25 cellular contexts compared by ENCODE assay signal in the genomic region with DNA sequence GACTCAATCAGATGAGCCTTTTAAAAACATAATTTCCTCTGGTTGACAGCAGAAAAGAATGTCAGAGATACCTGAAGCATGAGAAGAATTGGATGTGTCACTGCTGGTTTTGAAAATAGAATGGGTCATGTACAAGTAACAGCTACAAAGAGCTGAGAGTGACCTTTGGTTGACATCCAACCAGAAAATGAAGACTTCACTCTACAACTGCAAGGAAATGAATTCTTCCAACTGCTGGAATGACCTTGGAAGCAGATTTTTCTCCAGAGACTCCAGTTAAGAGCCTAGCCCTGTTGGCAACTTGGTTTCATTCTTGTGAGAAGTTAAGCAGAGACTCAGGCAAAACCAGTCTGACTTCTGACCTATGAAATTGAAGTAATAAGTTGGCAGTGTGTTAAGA.
A peak's percentile ranks its signal among the peaks of the same experiment; 100 is the strongest.
DNase-seq lines count a peak whose midpoint lies in the region; ATAC-seq and TF ChIP-seq lines count a peak whose summit lies in the region.
"Had no signal": no experiment of that assay in that cellular context is flagged by ENCODE, and none has a peak within 500 bp of the region (broad histone marks: within the 10 kb centered on the region; RNA-seq: fewer than 3 reads in every experiment).

No MANE protein-coding gene starts in this region.

- no peak overlapping the region for H2AFZ ChIP-seq in IMR-90 (replicated peaks; ENCODE audit: low read length, poor library complexity)

- H2BK5ac ChIP-seq in IMR-90 (ENCODE audit: low read depth, low read length, poor library complexity, severe bottlenecking), result peak overlapping the region; percentile 46

- H3K4me2 ChIP-seq in IMR-90 (ENCODE audit: low read depth, low read length), result no peak overlapping the region; the same call in 1 of the 2 replicates
- H3K4me2 ChIP-seq: SK-N-SH had no signal

- no peak overlapping the region for H3K56ac ChIP-seq in IMR-90 (ENCODE audit: extremely low read depth, insufficient read depth, low read length)

- DNase-seq in BJ (ENCODE audit: low read depth) (peak; percentile 26), IMR-90 (peak; percentile 52), epithelial cell of prostate (ENCODE audit: low read depth, low spot score) (no peak), myocyte (ENCODE audit: low read depth) (peak; percentile 24), pons (ENCODE audit: low spot score) (no peak), COLO668 (lab: John Stamatoyannopoulos, UW; ENCODE audit: unreplicated experiment) (no peak), T-helper 17 cell (no peak)
- DNase-seq: central memory CD4-positive, alpha-beta T cell; DMS153; GOT3; left colon; MG63; mucosa of descending colon; NCI-H1694; NCI-H2227 treated with DMSO at 0.1 percent for 48 hours; Peyer's patch; SK-N-SH; stomach; upper lobe of right lung had no signal

- intact Hi-C loops in IMR-90 (cut with micrococcal nuclease), result no loop called here

- no peaks in the 10 kb centered on the region for H3K79me1 ChIP-seq in IMR-90 (ENCODE audit: low read depth in 1 of 2, low read length in 2 of 2)

- H3K14ac ChIP-seq in IMR-90 (replicated peaks; ENCODE audit: low read depth, low read length), result peak overlapping the region; percentile 5; the same call in 1 of the 2 replicates

- in situ Hi-C loops in IMR-90 (cut with MboI; ENCODE audit: low sequenced_read_pairs), result loop anchor here (25.0 kb wide), 1 partner anchor 386 kb away; no protein-coding TSS in a partner anchor

- H4K5ac ChIP-seq in IMR-90 (ENCODE audit: low read depth, low read length), result no peak overlapping the region

- H3K4me3 Mint-ChIP-seq in T-helper 17 cell, result no peak overlapping the region
- H3K4me3 Mint-ChIP-seq: activated naive CD8-positive, alpha-beta T cell; B cell had no signal

- CTCF ChIA-PET in BJ (lab: Yijun Ruan, JAX), result no interaction called here
- CTCF ChIA-PET in IMR-90 (lab: Yijun Ruan, JAX), result no interaction called here

- dilution Hi-C loops in IMR-90 (cut with HindIII; ENCODE audit: low sequenced_read_pairs, unreplicated experiment), result no loop called here

- no TSS peak for BruUV-seq in IMR-90 (replicated peaks; lab: Mats Ljungman, UMichigan)

- H3K27ac ChIP-seq in IMR-90 (ENCODE audit: insufficient read depth, low read length) (no peak overlapping the region), epithelial cell of prostate (peak overlapping the region; percentile 51)
- H3K27ac ChIP-seq: Peyer's patch, right atrium auricular region, stomach, upper lobe of right lung had no signal

- no peak overlapping the region for H2AK5ac ChIP-seq in IMR-90 (ENCODE audit: low read depth, low read length)

- no peak for TF ChIP-seq RAD21 in IMR-90 (IDR thresholded peaks at IDR 0.05; ENCODE audit: low read length)

- H2AK9ac ChIP-seq in IMR-90 (replicated peaks; ENCODE audit: low read depth, low read length, poor library complexity), result no peak overlapping the region

- no peaks in the 10 kb centered on the region for H3K4me1 Mint-ChIP-seq in T-helper 17 cell
- H3K4me1 Mint-ChIP-seq: B cell had no signal

- H3K9me3 ChIP-seq in IMR-90 (ENCODE audit: control insufficient read depth, insufficient read depth, low read length) (peaks cover 3% of the 10 kb centered on the region), T-helper 17 cell (ENCODE audit: control insufficient read depth, low read length, poor library complexity, severe bottlenecking) (no peaks in the 10 kb centered on the region)
- H3K9me3 ChIP-seq: Peyer's patch, SK-N-SH, upper lobe of right lung had no signal

- no peak overlapping the region for H3K9ac ChIP-seq in IMR-90 (ENCODE audit: low read depth, low read length)
- H3K9ac ChIP-seq: SK-N-SH had no signal

- H3K23ac ChIP-seq in IMR-90 (ENCODE audit: low read depth, low read length), result no peak overlapping the region

- no peaks in the 10 kb centered on the region for H3K27me3 Mint-ChIP-seq in T-helper 17 cell
- H3K27me3 Mint-ChIP-seq: activated naive CD8-positive, alpha-beta T cell; B cell had no signal

- no peak overlapping the region for H2BK15ac ChIP-seq in IMR-90 (ENCODE audit: low read depth, low read length)

- H3K4me1 ChIP-seq in IMR-90 (ENCODE audit: control insufficient read depth, insufficient read depth, low read length), result no peaks in the 10 kb centered on the region; the same call in 1 of the 2 replicates
- H3K4me1 ChIP-seq: Peyer's patch, right atrium auricular region, stomach, upper lobe of right lung had no signal

- no peak overlapping the region for H3K18ac ChIP-seq in IMR-90 (ENCODE audit: low read depth, low read length)

- H2BK20ac ChIP-seq in IMR-90 (ENCODE audit: low read depth, low read length), result peak overlapping the region; percentile 77; the same call in 1 of the 2 replicates

- H3K4me3 ChIP-seq in BJ (ENCODE audit: low read depth, low read length), result no peak overlapping the region
- H3K4me3 ChIP-seq in IMR-90 (ENCODE audit: insufficient read depth, low read depth, low read length), result no peak overlapping the region
- H3K4me3 ChIP-seq: MG63, mucosa of descending colon, Peyer's patch, right atrium auricular region, stomach, upper lobe of right lung had no signal

- H3K4ac ChIP-seq in IMR-90 (ENCODE audit: low read depth, low read length), result no peak overlapping the region; the same call in 1 of the 2 replicates

- H3K36me3 ChIP-seq in BJ (ENCODE audit: control insufficient read depth, insufficient read depth, low read length), result no peaks in the 10 kb centered on the region
- H3K36me3 ChIP-seq in IMR-90 (ENCODE audit: control insufficient read depth, insufficient read depth, low read length), result no peaks in the 10 kb centered on the region
- H3K36me3 ChIP-seq: MG63, Peyer's patch, right atrium auricular region, stomach, upper lobe of right lung had no signal

- no peaks in the 10 kb centered on the region for H4K20me1 ChIP-seq in IMR-90 (ENCODE audit: insufficient read depth, low read length)

- H3K27me3 ChIP-seq in BJ (ENCODE audit: control insufficient read depth, insufficient read depth, low read length) (no peaks in the 10 kb centered on the region), IMR-90 (ENCODE audit: control insufficient read depth, insufficient read depth, low read length) (no peaks in the 10 kb centered on the region)
- H3K27me3 ChIP-seq: MG63, Peyer's patch, right atrium auricular region, stomach, upper lobe of right lung had no signal

- no peaks in the 10 kb centered on the region for H3K9me1 ChIP-seq in IMR-90 (ENCODE audit: insufficient read depth, low read length)

- ATAC-seq in IMR-90 (ENCODE audit: low read depth), result peak; percentile 27
- ATAC-seq in GM19351 (IDR thresholded peaks at IDR 0.05; ENCODE audit: unreplicated experiment), result no peak
- ATAC-seq in T-helper 17 cell, result no peak
- ATAC-seq: activated CD4-positive, CD25-positive, alpha-beta regulatory T cell treated with anti-CD3 and anti-CD28 coated beads, Interleukin-2, amount 50 U/mL, for 24 hours; HepG2; left colon; mucosa of descending colon; upper lobe of right lung had no signal

- POLR2A ChIA-PET in BJ (lab: Charles Lee), result no interaction called here
- POLR2A ChIA-PET in IMR-90 (lab: Charles Lee; ENCODE audit: unreplicated experiment), result interaction anchor here (0.5 kb wide), 1 partner anchor 284 kb away, joined by 3 read pairs; no protein-coding TSS in a partner anchor

- no peak overlapping the region for H4K91ac ChIP-seq in IMR-90 (ENCODE audit: insufficient read depth, low read depth, low read length)

- H3K36me3 Mint-ChIP-seq in T-helper 17 cell (ENCODE audit: low read depth), result no peaks in the 10 kb centered on the region
- H3K36me3 Mint-ChIP-seq: activated naive CD8-positive, alpha-beta T cell had no signal

- H2BK120ac ChIP-seq in IMR-90 (ENCODE audit: low read depth, low read length), result peak overlapping the region; percentile 44; the same call in 1 of the 2 replicates

- TF ChIP-seq CTCF in BJ (IDR thresholded peaks at IDR 0.05; ENCODE audit: insufficient read depth, low read depth, low read length), result no peak
- TF ChIP-seq CTCF in IMR-90 (conservative IDR thresholded peaks at IDR 0.05; ENCODE audit: low read depth, low read length), result no peak

- H4K8ac ChIP-seq in IMR-90 (ENCODE audit: low read depth in 2 of 2, low read length in 2 of 2), result no peak overlapping the region

- TF ChIP-seq POLR2A in IMR-90 (IDR thresholded peaks at IDR 0.05; ENCODE audit: low read depth, low read length), result no peak

- H3K27ac Mint-ChIP-seq in T-helper 17 cell, result no peak overlapping the region
- H3K27ac Mint-ChIP-seq: activated naive CD8-positive, alpha-beta T cell; B cell had no signal

TF ChIP-seq in IMR-90, 13 proteins besides CTCF, POLR2A, EP300 and RAD21 (continues in another document):
- no peak for TF ChIP-seq RCOR1 (IDR thresholded peaks at IDR 0.05; ENCODE audit: insufficient replicate concordance, low read length)
- TF ChIP-seq MXI1 (IDR thresholded peaks at IDR 0.05; ENCODE audit: borderline replicate concordance, low read depth, low read length), result no peak
- no peak for TF ChIP-seq CEBPB (IDR thresholded peaks at IDR 0.05; ENCODE audit: low read depth, low read length)
- no peak for TF ChIP-seq SMC3 (IDR thresholded peaks at IDR 0.05; ENCODE audit: low read depth, low read length)
- TF ChIP-seq RFX5 (IDR thresholded peaks at IDR 0.05; ENCODE audit: low read depth, low read length), result no peak
- no peak for TF ChIP-seq MAFK (IDR thresholded peaks at IDR 0.05; ENCODE audit: low read depth, low read length)
- TF ChIP-seq FOS (IDR thresholded peaks at IDR 0.05; ENCODE audit: low read depth, low read length), result no peak
- no peak for TF ChIP-seq MAZ (IDR thresholded peaks at IDR 0.05; ENCODE audit: borderline replicate concordance, low read depth, low read length)
- no peak for TF ChIP-seq NFE2L2 (IDR thresholded peaks at IDR 0.05; ENCODE audit: low read depth, low read length)
- no peak for TF ChIP-seq BHLHE40 (IDR thresholded peaks at IDR 0.05; ENCODE audit: low read depth, low read length)
- TF ChIP-seq, protein P1, sequence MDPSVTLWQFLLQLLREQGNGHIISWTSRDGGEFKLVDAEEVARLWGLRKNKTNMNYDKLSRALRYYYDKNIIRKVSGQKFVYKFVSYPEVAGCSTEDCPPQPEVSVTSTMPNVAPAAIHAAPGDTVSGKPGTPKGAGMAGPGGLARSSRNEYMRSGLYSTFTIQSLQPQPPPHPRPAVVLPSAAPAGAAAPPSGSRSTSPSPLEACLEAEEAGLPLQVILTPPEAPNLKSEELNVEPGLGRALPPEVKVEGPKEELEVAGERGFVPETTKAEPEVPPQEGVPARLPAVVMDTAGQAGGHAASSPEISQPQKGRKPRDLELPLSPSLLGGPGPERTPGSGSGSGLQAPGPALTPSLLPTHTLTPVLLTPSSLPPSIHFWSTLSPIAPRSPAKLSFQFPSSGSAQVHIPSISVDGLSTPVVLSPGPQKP (IDR thresholded peaks at IDR 0.05; ENCODE audit: borderline replicate concordance, low read depth, low read length), result no peak
- TF ChIP-seq, protein P2, sequence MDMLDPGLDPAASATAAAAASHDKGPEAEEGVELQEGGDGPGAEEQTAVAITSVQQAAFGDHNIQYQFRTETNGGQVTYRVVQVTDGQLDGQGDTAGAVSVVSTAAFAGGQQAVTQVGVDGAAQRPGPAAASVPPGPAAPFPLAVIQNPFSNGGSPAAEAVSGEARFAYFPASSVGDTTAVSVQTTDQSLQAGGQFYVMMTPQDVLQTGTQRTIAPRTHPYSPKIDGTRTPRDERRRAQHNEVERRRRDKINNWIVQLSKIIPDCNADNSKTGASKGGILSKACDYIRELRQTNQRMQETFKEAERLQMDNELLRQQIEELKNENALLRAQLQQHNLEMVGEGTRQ (IDR thresholded peaks at IDR 0.05; ENCODE audit: low read depth, low read length), result no peak

Comparison
In these comparisons a context has a peak if more than half of its experiments do, and no peak if none do; other contexts are left out.
1. DNase-seq: peak in BJ (single experiment), IMR-90 (single experiment) and myocyte (single experiment); none in epithelial cell of prostate (single experiment), pons (single experiment), COLO668 (single experiment) and T-helper 17 cell (0 of 3).